In the genomic region with DNA sequence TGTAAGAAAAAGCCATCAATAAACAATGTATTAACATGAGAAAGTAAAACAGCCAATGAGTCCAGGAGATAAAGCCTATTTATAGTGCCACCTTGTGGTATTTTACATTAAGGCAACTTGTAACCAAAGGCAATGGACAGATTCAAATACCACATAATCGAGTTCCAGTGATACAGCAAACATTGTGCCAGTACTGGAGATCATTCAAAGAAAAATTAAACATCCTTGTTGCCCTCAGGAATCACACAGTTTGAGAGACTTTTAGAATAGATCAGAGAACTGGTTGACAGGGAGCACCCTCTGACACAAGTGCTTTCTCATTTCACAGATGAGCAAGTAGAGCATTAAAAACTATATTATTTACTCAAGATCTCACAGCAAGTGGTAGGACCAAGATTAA, we compare ENCODE assay signal across 7 cellular contexts.
A peak's percentile ranks its signal among the peaks of the same experiment; 100 is the strongest.
DNase-seq lines count a peak whose midpoint lies in the region; ATAC-seq and TF ChIP-seq lines count a peak whose summit lies in the region.

No MANE protein-coding gene starts in this region.

- H3K9me3 ChIP-seq in HCT116 (ENCODE audit: control insufficient read depth in 1 of 2, insufficient read depth in 1 of 2, low read depth in 1 of 2, low read length in 2 of 2) (no peaks in the 10 kb centered on the region), heart left ventricle (no peaks in the 10 kb centered on the region)

- H3K79me2 ChIP-seq in HCT116 (ENCODE audit: insufficient read depth, low read length): no peaks in the 10 kb centered on the region

- peaks cover 0 to 5% of the 10 kb centered on the region in 2 experiments; a peak in 2 of 4 replicates for H3K36me3 ChIP-seq in HCT116 (ENCODE audit: control insufficient read depth in 1 of 2, insufficient read depth in 2 of 2, low read length in 2 of 2)
- peaks cover 0 to 10% (median 5%) of the 10 kb centered on the region in 9 donors for H3K36me3 ChIP-seq in heart left ventricle

- CTCF ChIA-PET in HCT116 (lab: Charles Lee): interaction anchor here (0.9 to 1.8 kb wide), 4 partner anchors 37 to 252 kb away, joined by 3 to 8 read pairs (median 4); no protein-coding TSS in a partner anchor
- CTCF ChIA-PET in activated CD8-positive, alpha-beta T cell treated with anti-CD3 and anti-CD28 coated beads, Interleukin-2, amount 10 ng/mL, durations not matched to agents 7 days and 5 days (lab: Charles Lee): interaction anchor here (0.9 to 3.1 kb wide), 8 partner anchors 10 to 271 kb away, joined by 3 to 19 read pairs (median 5); no protein-coding TSS in a partner anchor

- no peaks in the 10 kb centered on the region for H3K27me3 Mint-ChIP-seq in activated CD8-positive, alpha-beta T cell treated with anti-CD3 and anti-CD28 coated beads, Interleukin-2, amount 10 ng/mL, durations not matched to agents 7 days and 5 days (ENCODE audit: low read depth)

- TF ChIP-seq CTCF in HCT116 (IDR thresholded peaks at IDR 0.05 in 2 of 3, conservative IDR thresholded peaks at IDR 0.05 in 1 of 3; ENCODE audit: borderline replicate concordance in 1 of 3, insufficient read depth in 1 of 3, low read depth in 2 of 3, low read length in 2 of 3): peak; percentile 56 to 83 (median 69); a peak in 5 of 6 replicates
- TF ChIP-seq CTCF in heart left ventricle (IDR thresholded peaks at IDR 0.05): peak; percentile 63 to 88 (median 80)

- TF ChIP-seq RAD21 in HCT116 (IDR thresholded peaks at IDR 0.05; ENCODE audit: low read depth): peak; percentile 69

- no peak overlapping the region for H3K4me3 ChIP-seq in HCT116 (replicated peaks in 1 of 2; ENCODE audit: low read depth in 1 of 2, low read length in 2 of 2)
- H3K4me3 ChIP-seq in heart left ventricle: no peak overlapping the region

- no peak overlapping the region for H3K9ac ChIP-seq in HCT116 (ENCODE audit: low read length)

- POLR2A ChIA-PET in HCT116 (lab: Charles Lee): no interaction called here
- POLR2A ChIA-PET in activated CD8-positive, alpha-beta T cell treated with anti-CD3 and anti-CD28 coated beads, Interleukin-2, amount 10 ng/mL, durations not matched to agents 7 days and 5 days (lab: Charles Lee): no interaction called here

- WGBS in heart left ventricle, 4 donors: 1 to 6% (median 2%) methylated on average over 1 of the region's 1 CpG

- H3K4me1 Mint-ChIP-seq in activated CD8-positive, alpha-beta T cell treated with anti-CD3 and anti-CD28 coated beads, Interleukin-2, amount 10 ng/mL, durations not matched to agents 7 days and 5 days (ENCODE audit: low read depth): no peaks in the 10 kb centered on the region

- H3K9me2 ChIP-seq in HCT116 (ENCODE audit: insufficient read depth): no peaks in the 10 kb centered on the region

- no peaks in the 10 kb centered on the region for H3K9me3 Mint-ChIP-seq in activated CD8-positive, alpha-beta T cell treated with anti-CD3 and anti-CD28 coated beads, Interleukin-2, amount 10 ng/mL, durations not matched to agents 7 days and 5 days (ENCODE audit: insufficient read depth)

- DNase-seq in G401 (ENCODE audit: low spot score) (peak; percentile 77), HCT116 (ENCODE audit: low read depth, low spot score) (peak; percentile 40), NCI-H2081 treated with DMSO at 0.1 percent for 48 hours (lab: John Stamatoyannopoulos, UW) (peak; percentile 14), heart left ventricle (no peak), sciatic nerve (ENCODE audit: low spot score) (no peak), NCI-H187 treated with DMSO at 0.1 percent for 48 hours (lab: John Stamatoyannopoulos, UW) (no peak)
- no peak for DNase-seq in activated CD8-positive, alpha-beta T cell treated with anti-CD3 and anti-CD28 coated beads, Interleukin-2, amount 10 ng/mL, durations not matched to agents 7 days and 5 days

- H2AFZ ChIP-seq in HCT116 (ENCODE audit: low read depth, low read length, poor library complexity, severe bottlenecking): no peak overlapping the region

- intact Hi-C loops in HCT116 (cut with micrococcal nuclease) (loop anchor here (1.0 to 5.0 kb wide), 3 partner anchors 131 to 252 kb away; no protein-coding TSS in a partner anchor), heart left ventricle (cut with DNase I) (loop anchor here in 9 of 10 donors (1.0 to 10.0 kb wide), 9 partner anchors 90 to 250 kb away; no protein-coding TSS in a partner anchor), sciatic nerve (cut with DNase I) (loop anchor here (5.0 to 10.0 kb wide), 2 partner anchors 90 to 233 kb away; no protein-coding TSS in a partner anchor)

- in situ Hi-C loops in G401 (cut with HindIII; ENCODE audit: low sequenced_read_pairs): no loop called here

- no peaks in the 10 kb centered on the region for H3K27me3 ChIP-seq in HCT116 (ENCODE audit: insufficient read depth, low read length)
- H3K27me3 ChIP-seq in heart left ventricle: no peaks in the 10 kb centered on the region

- H3K27ac Mint-ChIP-seq in activated CD8-positive, alpha-beta T cell treated with anti-CD3 and anti-CD28 coated beads, Interleukin-2, amount 10 ng/mL, durations not matched to agents 7 days and 5 days: no peak overlapping the region

- H3K4me1 ChIP-seq in HCT116 (ENCODE audit: control insufficient read depth in 1 of 2, insufficient read depth in 2 of 2, low read length in 2 of 2) (no peaks in the 10 kb centered on the region), heart left ventricle (peaks cover 0 to 7% (median 0%) of the 10 kb centered on the region in 12 donors)

- no peak overlapping the region for H3K4me2 ChIP-seq in HCT116 (ENCODE audit: low read length)

- peaks cover 36% of the 10 kb centered on the region for H3K36me3 Mint-ChIP-seq in activated CD8-positive, alpha-beta T cell treated with anti-CD3 and anti-CD28 coated beads, Interleukin-2, amount 10 ng/mL, durations not matched to agents 7 days and 5 days (ENCODE audit: low read depth)

- TF ChIP-seq POLR2A in HCT116 (IDR thresholded peaks at IDR 0.05; ENCODE audit: borderline replicate concordance, extremely low read depth, insufficient read depth, insufficient read length) (no peak), heart left ventricle (IDR thresholded peaks at IDR 0.05) (no peak)

- BruUV-seq in HCT116 (replicated peaks; lab: Mats Ljungman, UMichigan): no TSS peak

- no peak overlapping the region for H3K27ac ChIP-seq in HCT116 (ENCODE audit: low read depth, low read length)
- H3K27ac ChIP-seq in heart left ventricle: peak overlapping the region in 2 of 12 donors; percentile 8 to 9

- H3K4me3 Mint-ChIP-seq in activated CD8-positive, alpha-beta T cell treated with anti-CD3 and anti-CD28 coated beads, Interleukin-2, amount 10 ng/mL, durations not matched to agents 7 days and 5 days: no peak overlapping the region

- RAD21 ChIA-PET in HCT116 (lab: Charles Lee; ENCODE audit: low non-redundant PET in 1 of 2, low total read pairs in 2 of 2, uncharacterized antibody in 2 of 2, unreplicated experiment in 2 of 2): no interaction called here

- ATAC-seq in HCT116 (peak; percentile 79), heart left ventricle (peak; percentile 51 to 81 (median 65)), sciatic nerve (peak; percentile 88)
- peak; percentile 65 for ATAC-seq in activated CD8-positive, alpha-beta T cell treated with anti-CD3 and anti-CD28 coated beads, Interleukin-2, amount 10 ng/mL, durations not matched to agents 7 days and 5 days

- H4K20me1 ChIP-seq in HCT116 (ENCODE audit: insufficient read depth): no peaks in the 10 kb centered on the region

TF ChIP-seq in HCT116, 20 proteins besides CTCF, POLR2A, EP300 and RAD21 (continues in another document):
- TF ChIP-seq SRF (IDR thresholded peaks at IDR 0.05; ENCODE audit: low read depth): no peak
- no peak for TF ChIP-seq EGR1 (IDR thresholded peaks at IDR 0.05; ENCODE audit: low read depth)
- TF ChIP-seq ATF3 (IDR thresholded peaks at IDR 0.05): no peak
- no peak for TF ChIP-seq REST (IDR thresholded peaks at IDR 0.05; ENCODE audit: low read depth)
- TF ChIP-seq ELF1 (IDR thresholded peaks at IDR 0.05; ENCODE audit: borderline replicate concordance, low read depth): no peak
- TF ChIP-seq YY1 (IDR thresholded peaks at IDR 0.05; ENCODE audit: extremely low read depth, insufficient replicate concordance, low read depth, low read length): no peak
- TF ChIP-seq ZFX (IDR thresholded peaks at IDR 0.05): no peak
- TF ChIP-seq, protein P1, sequence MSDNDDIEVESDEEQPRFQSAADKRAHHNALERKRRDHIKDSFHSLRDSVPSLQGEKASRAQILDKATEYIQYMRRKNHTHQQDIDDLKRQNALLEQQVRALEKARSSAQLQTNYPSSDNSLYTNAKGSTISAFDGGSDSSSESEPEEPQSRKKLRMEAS (IDR thresholded peaks at IDR 0.05): no peak
- no peak for TF ChIP-seq CBX3 (IDR thresholded peaks at IDR 0.05; ENCODE audit: low read depth)
- no peak for TF ChIP-seq ZNF274 (IDR thresholded peaks at IDR 0.05; ENCODE audit: low read depth, low read length)
- TF ChIP-seq CEBPB (IDR thresholded peaks at IDR 0.05; ENCODE audit: low read depth): no peak
- no peak for TF ChIP-seq SP1 (IDR thresholded peaks at IDR 0.05; ENCODE audit: low read depth)
- TF ChIP-seq EZH2phosphoT487 (IDR thresholded peaks at IDR 0.05; ENCODE audit: borderline replicate concordance): no peak

Comparison
In these comparisons a context has a peak if more than half of its experiments do, and no peak if none do; other contexts are left out.
1. DNase-seq: peak in G401 (single experiment), HCT116 (single experiment) and NCI-H2081 treated with DMSO at 0.1 percent for 48 hours (single experiment); none in activated CD8-positive, alpha-beta T cell treated with anti-CD3 and anti-CD28 coated beads, Interleukin-2, amount 10 ng/mL, durations not matched to agents 7 days and 5 days (single experiment), heart left ventricle (0 of 5), sciatic nerve (single experiment) and NCI-H187 treated with DMSO at 0.1 percent for 48 hours (single experiment).
2. Peak in every context shown above with its lines, with median percentiles within 50 percentile points of each other: ATAC-seq.